ENCODE assay signal across 1 cellular context in the genomic region with DNA sequence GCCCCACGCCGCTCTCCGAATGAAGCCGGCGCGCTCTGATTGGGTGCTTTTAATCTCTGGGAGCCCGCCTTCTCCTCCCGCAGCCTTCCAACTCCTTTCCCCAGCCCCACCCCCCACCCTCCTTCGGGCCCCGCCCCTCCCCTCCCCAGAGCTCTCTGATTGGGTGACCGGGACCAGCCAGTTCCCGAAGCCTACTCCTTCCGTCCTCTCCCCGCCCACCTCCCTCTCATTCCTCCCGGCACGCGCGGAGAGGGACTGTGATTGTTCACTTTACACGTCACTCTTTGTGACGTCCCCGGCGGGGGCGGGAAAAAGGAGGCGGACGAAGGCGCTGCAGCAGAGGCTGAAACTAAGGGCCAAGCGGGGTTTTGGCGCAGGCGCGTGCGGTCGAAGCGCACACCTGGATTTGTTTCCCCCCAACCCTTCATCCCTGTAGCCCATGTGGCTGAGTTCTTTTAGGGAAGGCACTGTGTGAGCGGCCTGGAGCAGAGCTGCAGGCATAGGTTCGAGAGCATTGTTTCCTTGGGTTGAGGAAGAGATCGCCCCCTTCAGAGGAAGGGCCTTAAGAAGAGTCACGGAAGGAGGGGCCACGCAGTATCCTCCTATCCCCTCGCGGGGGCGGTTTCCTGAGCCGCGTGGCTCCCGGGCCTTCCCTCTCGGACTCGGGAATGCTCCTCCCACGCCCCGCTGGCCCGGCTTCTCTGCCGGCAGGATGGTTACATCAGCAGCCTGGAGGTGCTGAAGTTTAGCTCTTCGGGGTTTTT.
TF ChIP-seq lines count a peak whose summit lies in the region.

A gene (minus strand): TSS at position 21 of the 764 bp plus-strand sequence. CDS start 361 bp downstream, outside the sequence.

TF ChIP-seq in HepG2, 621 proteins besides CTCF, POLR2A, EP300 and RAD21 (continued from another document and continues in another):
- TF ChIP-seq, protein P1, sequence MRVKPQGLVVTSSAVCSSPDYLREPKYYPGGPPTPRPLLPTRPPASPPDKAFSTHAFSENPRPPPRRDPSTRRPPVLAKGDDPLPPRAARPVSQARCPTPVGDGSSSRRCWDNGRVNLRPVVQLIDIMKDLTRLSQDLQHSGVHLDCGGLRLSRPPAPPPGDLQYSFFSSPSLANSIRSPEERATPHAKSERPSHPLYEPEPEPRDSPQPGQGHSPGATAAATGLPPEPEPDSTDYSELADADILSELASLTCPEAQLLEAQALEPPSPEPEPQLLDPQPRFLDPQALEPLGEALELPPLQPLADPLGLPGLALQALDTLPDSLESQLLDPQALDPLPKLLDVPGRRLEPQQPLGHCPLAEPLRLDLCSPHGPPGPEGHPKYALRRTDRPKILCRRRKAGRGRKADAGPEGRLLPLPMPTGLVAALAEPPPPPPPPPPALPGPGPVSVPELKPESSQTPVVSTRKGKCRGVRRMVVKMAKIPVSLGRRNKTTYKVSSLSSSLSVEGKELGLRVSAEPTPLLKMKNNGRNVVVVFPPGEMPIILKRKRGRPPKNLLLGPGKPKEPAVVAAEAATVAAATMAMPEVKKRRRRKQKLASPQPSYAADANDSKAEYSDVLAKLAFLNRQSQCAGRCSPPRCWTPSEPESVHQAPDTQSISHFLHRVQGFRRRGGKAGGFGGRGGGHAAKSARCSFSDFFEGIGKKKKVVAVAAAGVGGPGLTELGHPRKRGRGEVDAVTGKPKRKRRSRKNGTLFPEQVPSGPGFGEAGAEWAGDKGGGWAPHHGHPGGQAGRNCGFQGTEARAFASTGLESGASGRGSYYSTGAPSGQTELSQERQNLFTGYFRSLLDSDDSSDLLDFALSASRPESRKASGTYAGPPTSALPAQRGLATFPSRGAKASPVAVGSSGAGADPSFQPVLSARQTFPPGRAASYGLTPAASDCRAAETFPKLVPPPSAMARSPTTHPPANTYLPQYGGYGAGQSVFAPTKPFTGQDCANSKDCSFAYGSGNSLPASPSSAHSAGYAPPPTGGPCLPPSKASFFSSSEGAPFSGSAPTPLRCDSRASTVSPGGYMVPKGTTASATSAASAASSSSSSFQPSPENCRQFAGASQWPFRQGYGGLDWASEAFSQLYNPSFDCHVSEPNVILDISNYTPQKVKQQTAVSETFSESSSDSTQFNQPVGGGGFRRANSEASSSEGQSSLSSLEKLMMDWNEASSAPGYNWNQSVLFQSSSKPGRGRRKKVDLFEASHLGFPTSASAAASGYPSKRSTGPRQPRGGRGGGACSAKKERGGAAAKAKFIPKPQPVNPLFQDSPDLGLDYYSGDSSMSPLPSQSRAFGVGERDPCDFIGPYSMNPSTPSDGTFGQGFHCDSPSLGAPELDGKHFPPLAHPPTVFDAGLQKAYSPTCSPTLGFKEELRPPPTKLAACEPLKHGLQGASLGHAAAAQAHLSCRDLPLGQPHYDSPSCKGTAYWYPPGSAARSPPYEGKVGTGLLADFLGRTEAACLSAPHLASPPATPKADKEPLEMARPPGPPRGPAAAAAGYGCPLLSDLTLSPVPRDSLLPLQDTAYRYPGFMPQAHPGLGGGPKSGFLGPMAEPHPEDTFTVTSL (CRISPR knock-in tag; IDR thresholded peaks at IDR 0.05; ENCODE audit: borderline replicate concordance) = peak; percentile 75
- TF ChIP-seq, protein P2, sequence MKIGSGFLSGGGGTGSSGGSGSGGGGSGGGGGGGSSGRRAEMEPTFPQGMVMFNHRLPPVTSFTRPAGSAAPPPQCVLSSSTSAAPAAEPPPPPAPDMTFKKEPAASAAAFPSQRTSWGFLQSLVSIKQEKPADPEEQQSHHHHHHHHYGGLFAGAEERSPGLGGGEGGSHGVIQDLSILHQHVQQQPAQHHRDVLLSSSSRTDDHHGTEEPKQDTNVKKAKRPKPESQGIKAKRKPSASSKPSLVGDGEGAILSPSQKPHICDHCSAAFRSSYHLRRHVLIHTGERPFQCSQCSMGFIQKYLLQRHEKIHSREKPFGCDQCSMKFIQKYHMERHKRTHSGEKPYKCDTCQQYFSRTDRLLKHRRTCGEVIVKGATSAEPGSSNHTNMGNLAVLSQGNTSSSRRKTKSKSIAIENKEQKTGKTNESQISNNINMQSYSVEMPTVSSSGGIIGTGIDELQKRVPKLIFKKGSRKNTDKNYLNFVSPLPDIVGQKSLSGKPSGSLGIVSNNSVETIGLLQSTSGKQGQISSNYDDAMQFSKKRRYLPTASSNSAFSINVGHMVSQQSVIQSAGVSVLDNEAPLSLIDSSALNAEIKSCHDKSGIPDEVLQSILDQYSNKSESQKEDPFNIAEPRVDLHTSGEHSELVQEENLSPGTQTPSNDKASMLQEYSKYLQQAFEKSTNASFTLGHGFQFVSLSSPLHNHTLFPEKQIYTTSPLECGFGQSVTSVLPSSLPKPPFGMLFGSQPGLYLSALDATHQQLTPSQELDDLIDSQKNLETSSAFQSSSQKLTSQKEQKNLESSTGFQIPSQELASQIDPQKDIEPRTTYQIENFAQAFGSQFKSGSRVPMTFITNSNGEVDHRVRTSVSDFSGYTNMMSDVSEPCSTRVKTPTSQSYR (CRISPR knock-in tag; IDR thresholded peaks at IDR 0.05; ENCODE audit: borderline replicate concordance) = peak; percentile 35
- TF ChIP-seq ZFP1 (CRISPR knock-in tag; IDR thresholded peaks at IDR 0.05) (peak; percentile 59; the same call in 1 of the 2 replicates), MED8 (CRISPR knock-in tag; IDR thresholded peaks at IDR 0.05; ENCODE audit: insufficient replicate concordance) (peak; percentile 71), ATRX (CRISPR knock-in tag; IDR thresholded peaks at IDR 0.05; ENCODE audit: borderline replicate concordance) (no peak), SETDB1 (CRISPR knock-in tag; IDR thresholded peaks at IDR 0.05; ENCODE audit: borderline replicate concordance) (no peak), ZNF20 (CRISPR knock-in tag; IDR thresholded peaks at IDR 0.05) (no peak), ZNF780A (CRISPR knock-in tag; IDR thresholded peaks at IDR 0.05) (no peak), ZIK1 (CRISPR knock-in tag; IDR thresholded peaks at IDR 0.05; ENCODE audit: borderline replicate concordance, low read depth) (peak; percentile 52; the same call in 1 of the 2 replicates), ZNF564 (CRISPR knock-in tag; IDR thresholded peaks at IDR 0.05) (no peak; the same call in 1 of the 2 replicates), NFRKB (IDR thresholded peaks at IDR 0.05) (no peak), SRSF1 (optimal IDR thresholded peaks at IDR 0.05; ENCODE audit: low read depth, low read length) (no peak), ZFY (CRISPR knock-in tag; IDR thresholded peaks at IDR 0.05) (peak; percentile 93), ZNF615 (CRISPR knock-in tag; IDR thresholded peaks at IDR 0.05; ENCODE audit: borderline replicate concordance) (0 out of 2 replicates have a peak, but pooled peaks have one; percentile 46), JUND (CRISPR knock-in tag; IDR thresholded peaks at IDR 0.05) (peak; percentile 46; the same call in 1 of the 2 replicates), ZC3H13 (CRISPR knock-in tag; IDR thresholded peaks at IDR 0.05) (no peak), ATM (IDR thresholded peaks at IDR 0.05; ENCODE audit: borderline replicate concordance) (no peak)
- TF ChIP-seq, protein P3, sequence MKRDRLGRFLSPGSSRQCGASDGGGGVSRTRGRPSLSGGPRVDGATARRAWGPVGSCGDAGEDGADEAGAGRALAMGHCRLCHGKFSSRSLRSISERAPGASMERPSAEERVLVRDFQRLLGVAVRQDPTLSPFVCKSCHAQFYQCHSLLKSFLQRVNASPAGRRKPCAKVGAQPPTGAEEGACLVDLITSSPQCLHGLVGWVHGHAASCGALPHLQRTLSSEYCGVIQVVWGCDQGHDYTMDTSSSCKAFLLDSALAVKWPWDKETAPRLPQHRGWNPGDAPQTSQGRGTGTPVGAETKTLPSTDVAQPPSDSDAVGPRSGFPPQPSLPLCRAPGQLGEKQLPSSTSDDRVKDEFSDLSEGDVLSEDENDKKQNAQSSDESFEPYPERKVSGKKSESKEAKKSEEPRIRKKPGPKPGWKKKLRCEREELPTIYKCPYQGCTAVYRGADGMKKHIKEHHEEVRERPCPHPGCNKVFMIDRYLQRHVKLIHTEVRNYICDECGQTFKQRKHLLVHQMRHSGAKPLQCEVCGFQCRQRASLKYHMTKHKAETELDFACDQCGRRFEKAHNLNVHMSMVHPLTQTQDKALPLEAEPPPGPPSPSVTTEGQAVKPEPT (CRISPR knock-in tag; IDR thresholded peaks at IDR 0.05; ENCODE audit: low read depth) = peak; percentile 68
- TF ChIP-seq, protein P4, sequence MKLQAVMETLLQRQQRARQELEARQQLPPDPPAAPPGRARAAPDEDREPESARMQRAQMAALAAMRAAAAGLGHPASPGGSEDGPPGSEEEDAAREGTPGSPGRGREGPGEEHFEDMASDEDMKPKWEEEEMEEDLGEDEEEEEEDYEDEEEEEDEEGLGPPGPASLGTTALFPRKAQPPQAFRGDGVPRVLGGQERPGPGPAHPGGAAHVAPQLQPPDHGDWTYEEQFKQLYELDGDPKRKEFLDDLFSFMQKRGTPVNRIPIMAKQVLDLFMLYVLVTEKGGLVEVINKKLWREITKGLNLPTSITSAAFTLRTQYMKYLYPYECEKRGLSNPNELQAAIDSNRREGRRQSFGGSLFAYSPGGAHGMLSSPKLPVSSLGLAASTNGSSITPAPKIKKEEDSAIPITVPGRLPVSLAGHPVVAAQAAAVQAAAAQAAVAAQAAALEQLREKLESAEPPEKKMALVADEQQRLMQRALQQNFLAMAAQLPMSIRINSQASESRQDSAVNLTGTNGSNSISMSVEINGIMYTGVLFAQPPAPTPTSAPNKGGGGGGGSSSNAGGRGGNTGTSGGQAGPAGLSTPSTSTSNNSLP (IDR thresholded peaks at IDR 0.05; ENCODE audit: low read depth, low read length) = 0 out of 2 replicates have a peak, but pooled peaks have one; percentile 7
- TF ChIP-seq, protein P5, sequence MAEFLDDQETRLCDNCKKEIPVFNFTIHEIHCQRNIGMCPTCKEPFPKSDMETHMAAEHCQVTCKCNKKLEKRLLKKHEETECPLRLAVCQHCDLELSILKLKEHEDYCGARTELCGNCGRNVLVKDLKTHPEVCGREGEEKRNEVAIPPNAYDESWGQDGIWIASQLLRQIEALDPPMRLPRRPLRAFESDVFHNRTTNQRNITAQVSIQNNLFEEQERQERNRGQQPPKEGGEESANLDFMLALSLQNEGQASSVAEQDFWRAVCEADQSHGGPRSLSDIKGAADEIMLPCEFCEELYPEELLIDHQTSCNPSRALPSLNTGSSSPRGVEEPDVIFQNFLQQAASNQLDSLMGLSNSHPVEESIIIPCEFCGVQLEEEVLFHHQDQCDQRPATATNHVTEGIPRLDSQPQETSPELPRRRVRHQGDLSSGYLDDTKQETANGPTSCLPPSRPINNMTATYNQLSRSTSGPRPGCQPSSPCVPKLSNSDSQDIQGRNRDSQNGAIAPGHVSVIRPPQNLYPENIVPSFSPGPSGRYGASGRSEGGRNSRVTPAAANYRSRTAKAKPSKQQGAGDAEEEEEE (CRISPR knock-in tag; IDR thresholded peaks at IDR 0.05; ENCODE audit: borderline replicate concordance) = no peak
- TF ChIP-seq, protein P6, sequence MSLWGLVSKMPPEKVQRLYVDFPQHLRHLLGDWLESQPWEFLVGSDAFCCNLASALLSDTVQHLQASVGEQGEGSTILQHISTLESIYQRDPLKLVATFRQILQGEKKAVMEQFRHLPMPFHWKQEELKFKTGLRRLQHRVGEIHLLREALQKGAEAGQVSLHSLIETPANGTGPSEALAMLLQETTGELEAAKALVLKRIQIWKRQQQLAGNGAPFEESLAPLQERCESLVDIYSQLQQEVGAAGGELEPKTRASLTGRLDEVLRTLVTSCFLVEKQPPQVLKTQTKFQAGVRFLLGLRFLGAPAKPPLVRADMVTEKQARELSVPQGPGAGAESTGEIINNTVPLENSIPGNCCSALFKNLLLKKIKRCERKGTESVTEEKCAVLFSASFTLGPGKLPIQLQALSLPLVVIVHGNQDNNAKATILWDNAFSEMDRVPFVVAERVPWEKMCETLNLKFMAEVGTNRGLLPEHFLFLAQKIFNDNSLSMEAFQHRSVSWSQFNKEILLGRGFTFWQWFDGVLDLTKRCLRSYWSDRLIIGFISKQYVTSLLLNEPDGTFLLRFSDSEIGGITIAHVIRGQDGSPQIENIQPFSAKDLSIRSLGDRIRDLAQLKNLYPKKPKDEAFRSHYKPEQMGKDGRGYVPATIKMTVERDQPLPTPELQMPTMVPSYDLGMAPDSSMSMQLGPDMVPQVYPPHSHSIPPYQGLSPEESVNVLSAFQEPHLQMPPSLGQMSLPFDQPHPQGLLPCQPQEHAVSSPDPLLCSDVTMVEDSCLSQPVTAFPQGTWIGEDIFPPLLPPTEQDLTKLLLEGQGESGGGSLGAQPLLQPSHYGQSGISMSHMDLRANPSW (CRISPR knock-in tag; IDR thresholded peaks at IDR 0.05; ENCODE audit: borderline replicate concordance) = peak; percentile 81; the same call in 1 of the 2 replicates
- TF ChIP-seq, protein P7, sequence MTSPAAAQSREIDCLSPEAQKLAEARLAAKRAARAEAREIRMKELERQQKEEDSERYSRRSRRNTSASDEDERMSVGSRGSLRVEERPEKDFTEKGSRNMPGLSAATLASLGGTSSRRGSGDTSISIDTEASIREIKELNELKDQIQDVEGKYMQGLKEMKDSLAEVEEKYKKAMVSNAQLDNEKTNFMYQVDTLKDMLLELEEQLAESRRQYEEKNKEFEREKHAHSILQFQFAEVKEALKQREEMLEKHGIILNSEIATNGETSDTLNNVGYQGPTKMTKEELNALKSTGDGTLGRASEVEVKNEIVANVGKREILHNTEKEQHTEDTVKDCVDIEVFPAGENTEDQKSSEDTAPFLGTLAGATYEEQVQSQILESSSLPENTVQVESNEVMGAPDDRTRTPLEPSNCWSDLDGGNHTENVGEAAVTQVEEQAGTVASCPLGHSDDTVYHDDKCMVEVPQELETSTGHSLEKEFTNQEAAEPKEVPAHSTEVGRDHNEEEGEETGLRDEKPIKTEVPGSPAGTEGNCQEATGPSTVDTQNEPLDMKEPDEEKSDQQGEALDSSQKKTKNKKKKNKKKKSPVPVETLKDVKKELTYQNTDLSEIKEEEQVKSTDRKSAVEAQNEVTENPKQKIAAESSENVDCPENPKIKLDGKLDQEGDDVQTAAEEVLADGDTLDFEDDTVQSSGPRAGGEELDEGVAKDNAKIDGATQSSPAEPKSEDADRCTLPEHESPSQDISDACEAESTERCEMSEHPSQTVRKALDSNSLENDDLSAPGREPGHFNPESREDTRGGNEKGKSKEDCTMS (CRISPR knock-in tag; conservative IDR thresholded peaks at IDR 0.05) = no peak
- TF ChIP-seq, protein P8, sequence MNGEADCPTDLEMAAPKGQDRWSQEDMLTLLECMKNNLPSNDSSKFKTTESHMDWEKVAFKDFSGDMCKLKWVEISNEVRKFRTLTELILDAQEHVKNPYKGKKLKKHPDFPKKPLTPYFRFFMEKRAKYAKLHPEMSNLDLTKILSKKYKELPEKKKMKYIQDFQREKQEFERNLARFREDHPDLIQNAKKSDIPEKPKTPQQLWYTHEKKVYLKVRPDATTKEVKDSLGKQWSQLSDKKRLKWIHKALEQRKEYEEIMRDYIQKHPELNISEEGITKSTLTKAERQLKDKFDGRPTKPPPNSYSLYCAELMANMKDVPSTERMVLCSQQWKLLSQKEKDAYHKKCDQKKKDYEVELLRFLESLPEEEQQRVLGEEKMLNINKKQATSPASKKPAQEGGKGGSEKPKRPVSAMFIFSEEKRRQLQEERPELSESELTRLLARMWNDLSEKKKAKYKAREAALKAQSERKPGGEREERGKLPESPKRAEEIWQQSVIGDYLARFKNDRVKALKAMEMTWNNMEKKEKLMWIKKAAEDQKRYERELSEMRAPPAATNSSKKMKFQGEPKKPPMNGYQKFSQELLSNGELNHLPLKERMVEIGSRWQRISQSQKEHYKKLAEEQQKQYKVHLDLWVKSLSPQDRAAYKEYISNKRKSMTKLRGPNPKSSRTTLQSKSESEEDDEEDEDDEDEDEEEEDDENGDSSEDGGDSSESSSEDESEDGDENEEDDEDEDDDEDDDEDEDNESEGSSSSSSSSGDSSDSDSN (CRISPR knock-in tag; IDR thresholded peaks at IDR 0.05) = peak; percentile 72
